In the genomic region with DNA sequence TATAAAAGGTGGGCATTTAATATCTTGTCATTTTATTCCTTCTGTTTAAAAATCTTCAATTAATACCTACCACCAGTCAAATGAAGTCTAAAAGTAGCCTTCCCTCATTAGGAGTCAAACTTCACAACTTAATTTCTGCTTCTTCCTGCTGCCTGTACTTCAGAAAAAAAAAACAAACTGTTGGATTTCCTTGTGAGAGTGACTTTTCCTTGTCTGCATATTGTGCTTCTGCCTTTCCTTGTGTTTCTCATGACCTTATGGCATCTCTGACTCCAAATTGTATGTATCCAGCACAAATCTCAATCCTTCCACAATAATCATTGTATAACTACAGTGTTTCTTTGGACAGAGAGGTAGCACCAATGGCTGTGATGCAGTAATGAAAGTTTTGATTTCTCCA, we compare ENCODE assay signal across 19 cellular contexts. TPM values are rescaled to one million over a fixed set of nuclear protein-coding genes. Genes with fewer than 3 reads are reported as not detected.
DNase-seq lines count a peak whose midpoint lies in the region; ATAC-seq and TF ChIP-seq lines count a peak whose summit lies in the region.
"Had no signal": no experiment of that assay in that cellular context is flagged by ENCODE, and none has a peak within 500 bp of the region (broad histone marks: within the 10 kb centered on the region; RNA-seq: fewer than 3 reads in every experiment).

No MANE protein-coding gene starts in this region.

- H3K4me3 Mint-ChIP-seq in HFFc6, result peak overlapping the region; percentile 21; the same call in 1 of the 2 replicates
- H3K4me3 Mint-ChIP-seq: B cell; CD8-positive, alpha-beta T cell; GM23338 had no signal

- no peaks in the 10 kb centered on the region for H3K9me3 ChIP-seq in mammary epithelial cell (replicated peaks; ENCODE audit: insufficient read depth, low read length)
- no peaks in the 10 kb centered on the region for H3K9me3 ChIP-seq in thyroid gland
- H3K9me3 ChIP-seq in PC-9 (ENCODE audit: insufficient read depth, low read depth), result no peaks in the 10 kb centered on the region

- peaks cover 19% of the 10 kb centered on the region; the same call in 1 of the 2 replicates for H3K27me3 Mint-ChIP-seq in HFFc6 (ENCODE audit: insufficient read depth)
- H3K27me3 Mint-ChIP-seq: B cell had no signal

- peak overlapping the region; percentile 57 for H3K27ac ChIP-seq in mammary epithelial cell (ENCODE audit: insufficient read depth, low read depth, low read length)
- peak overlapping the region; percentile 52 to 63 (median 61) for H3K27ac ChIP-seq in thyroid gland
- H3K27ac ChIP-seq in PC-9, result no peak overlapping the region

- no peaks in the 10 kb centered on the region for H4K20me1 ChIP-seq in mammary epithelial cell (ENCODE audit: insufficient read depth, low read length)
- H4K20me1 ChIP-seq in PC-9 (ENCODE audit: insufficient read depth), result no peaks in the 10 kb centered on the region

- TF ChIP-seq POLR2A in thyroid gland (IDR thresholded peaks at IDR 0.05), result no peak

- H3K4me2 ChIP-seq in mammary epithelial cell (ENCODE audit: insufficient read depth, low read depth, low read length) (peak overlapping the region; percentile 6), PC-9 (no peak overlapping the region)
- H3K4me2 ChIP-seq: GM23338 had no signal

- no peak overlapping the region for H3K4me3 ChIP-seq in mammary epithelial cell (replicated peaks in 1 of 3; ENCODE audit: insufficient read depth in 1 of 3, low read depth in 2 of 3, low read length in 3 of 3)
- H3K4me3 ChIP-seq in thyroid gland (replicated peaks in 1 of 3), result no peak overlapping the region
- no peak overlapping the region for H3K4me3 ChIP-seq in PC-9
- H3K4me3 ChIP-seq: GM23338 had no signal

- H3K9me2 ChIP-seq in PC-9 (ENCODE audit: insufficient read depth), result no peaks in the 10 kb centered on the region

- intact Hi-C loops in mammary epithelial cell (cut with micrococcal nuclease) (no loop called here), left colon (cut with DNase I, micrococcal nuclease) (no loop called here), thyroid gland (cut with DNase I) (no loop called here), PC-9 (cut with micrococcal nuclease; ENCODE audit: unreplicated experiment) (no loop called here)

- H3K27me3 ChIP-seq in mammary epithelial cell (ENCODE audit: insufficient read depth, low read length), result no peaks in the 10 kb centered on the region
- no peaks in the 10 kb centered on the region for H3K27me3 ChIP-seq in thyroid gland
- H3K27me3 ChIP-seq in PC-9 (ENCODE audit: insufficient read depth, low read depth), result no peaks in the 10 kb centered on the region

- H3K4me1 ChIP-seq in mammary epithelial cell (ENCODE audit: insufficient read depth, low read length) (peaks cover 42% of the 10 kb centered on the region), thyroid gland (peaks cover 21 to 59% of the 10 kb centered on the region in 2 donors), PC-9 (replicated peaks; ENCODE audit: insufficient read depth) (no peaks in the 10 kb centered on the region)

- H3K36me3 ChIP-seq in mammary epithelial cell (ENCODE audit: insufficient read depth, low read length) (peaks cover 12% of the 10 kb centered on the region), thyroid gland (no peaks in the 10 kb centered on the region), PC-9 (ENCODE audit: low read depth) (0 out of 2 replicates have a peak, but pooled peaks cover 2% of the 10 kb centered on the region)

- H3K9me3 Mint-ChIP-seq in HFFc6, result no peaks in the 10 kb centered on the region
- H3K9me3 Mint-ChIP-seq: CD8-positive, alpha-beta T cell; GM23338 had no signal

- peak; percentile 52 for ATAC-seq in left colon
- ATAC-seq: CD8-positive, alpha-beta T cell; GM23338; Panc1 had no signal

- in situ Hi-C loops in mammary epithelial cell (cut with MboI; ENCODE audit: low sequenced_read_pairs in 2 of 2), result loop anchor here in 1 of 2 donors (25.0 kb wide), 1 partner anchor 93 kb away; no protein-coding TSS in a partner anchor

- CTCF ChIA-PET in mammary epithelial cell (lab: Charles Lee; ENCODE audit: low non-redundant PET), result no interaction called here
- CTCF ChIA-PET in PC-9 (lab: Charles Lee), result no interaction called here

- POLR2A ChIA-PET in PC-9 (lab: Charles Lee; ENCODE audit: unreplicated experiment), result no interaction called here

- no peak overlapping the region for H2AFZ ChIP-seq in mammary epithelial cell (ENCODE audit: low read depth, low read length)
- H2AFZ ChIP-seq in PC-9, result no peak overlapping the region
- H2AFZ ChIP-seq: GM23338 had no signal

- dilution Hi-C loops in mammary epithelial cell (cut with HindIII; ENCODE audit: low sequenced_read_pairs), result no loop called here

- peak overlapping the region; percentile 69 for H3K27ac Mint-ChIP-seq in HFFc6
- H3K27ac Mint-ChIP-seq: B cell; CD8-positive, alpha-beta T cell; GM23338 had no signal

- DNase-seq in HFFc6, result no peak
- DNase-seq in mammary epithelial cell, result no peak
- DNase-seq in left colon, result no peak
- DNase-seq in thyroid gland, result no peak
- DNase-seq in stimulated activated CD8-positive, alpha-beta memory T cell treated with anti-CD3 and anti-CD28 coated beads, Interleukin-4, amount 100 ng/mL, for 48 hours, result no peak
- no peak for DNase-seq in PC-9
- DNase-seq in D341Med (ENCODE audit: low spot score), result no peak
- DNase-seq: CD8-positive, alpha-beta T cell; DND-41; GDM1; MM.1S; NCI-H1105 treated with DMSO at 0.1 percent for 48 hours; NCI-H187 treated with DMSO at 0.1 percent for 48 hours; NCI-H510A; NCI-H82; Right ventricle myocardium superior had no signal

- H3K9ac ChIP-seq in mammary epithelial cell (ENCODE audit: insufficient read depth, low read length), result peak overlapping the region; percentile 20

- BruUV-seq in mammary epithelial cell (replicated peaks; lab: Mats Ljungman, UMichigan), result no TSS peak
- no TSS peak for BruUV-seq in PC-9 (replicated peaks; lab: Mats Ljungman, UMichigan)

- TF ChIP-seq CTCF in HFFc6 (IDR thresholded peaks at IDR 0.05), result no peak
- no peak for TF ChIP-seq CTCF in mammary epithelial cell (conservative IDR thresholded peaks at IDR 0.05 in 1 of 2, IDR thresholded peaks at IDR 0.05 in 1 of 2; ENCODE audit: extremely low read depth in 1 of 2, insufficient read depth in 1 of 2, low read depth in 1 of 2, low read length in 2 of 2)
- no peak for TF ChIP-seq CTCF in thyroid gland (IDR thresholded peaks at IDR 0.05)
- no peak for TF ChIP-seq CTCF in PC-9 (conservative IDR thresholded peaks at IDR 0.05)

- H3K79me2 ChIP-seq in mammary epithelial cell (ENCODE audit: insufficient read depth, low read length) (peaks cover 88% of the 10 kb centered on the region), PC-9 (ENCODE audit: low read depth) (no peaks in the 10 kb centered on the region)

- H3F3A ChIP-seq in PC-9 (ENCODE audit: insufficient read depth, low read depth), result no peaks in the 10 kb centered on the region

- peaks cover 85% of the 10 kb centered on the region for H3K4me1 Mint-ChIP-seq in HFFc6 (ENCODE audit: low read depth)

- peaks cover 84% of the 10 kb centered on the region for H3K36me3 Mint-ChIP-seq in HFFc6 (ENCODE audit: low read depth)

RNA-seq across cellular contexts. Expression of gene GRAMD2B, which starts 32.1 kb away (rescaled TPM):
- 100 to 1,000 TPM in 2 of 6 experiments, 10 to 100 TPM in 4; 69.2 to 154 (median 80.5) TPM for total RNA-seq in HFFc6 (2021; fragmentation: NEBNext Ultra II Directional; extraction: Animal tissue kit (Norgen Biotek cat#: 25700))
- total RNA-seq in mammary epithelial cell (100 to 1,000 TPM in 1 of 2 donors, 10 to 100 TPM in 1; 56.2 to 113 TPM), left colon (10 to 100 TPM; 49.8 to 52.2 TPM), thyroid gland (100 to 1,000 TPM in 3 of 4 donors, 10 to 100 TPM in 1; 68.1 to 115 (median 105) TPM), PC-9 (2021) (10.0 and 11.7 TPM in 2 replicates)
- polyA plus RNA-seq in mammary epithelial cell, result 36.9 TPM
- 14.3 TPM for polyA minus RNA-seq in mammary epithelial cell
